In the genomic region with DNA sequence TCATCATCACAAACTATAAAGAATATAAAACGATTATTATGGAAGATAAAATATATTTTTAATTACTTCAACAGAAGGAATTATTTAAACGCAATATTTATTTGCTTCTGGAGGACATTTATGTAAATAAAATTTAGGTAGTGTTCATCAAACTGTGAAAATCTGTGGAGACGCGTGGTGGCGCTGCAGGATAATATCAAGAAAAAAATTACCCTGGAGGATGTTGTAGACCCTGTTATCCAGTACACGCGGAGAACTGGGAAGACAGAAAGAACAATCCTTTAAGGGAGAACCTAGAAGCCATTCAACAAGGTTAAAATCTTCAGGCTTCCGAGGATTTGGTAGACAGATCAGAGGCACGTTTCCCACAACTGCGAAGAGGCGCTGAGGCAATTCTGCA, we compare ENCODE assay signal across 11 cellular contexts. TPM values are rescaled to one million over a fixed set of nuclear protein-coding genes. Genes with fewer than 3 reads are reported as not detected.
A peak's percentile ranks its signal among the peaks of the same experiment; 100 is the strongest.
DNase-seq lines count a peak whose midpoint lies in the region; ATAC-seq and TF ChIP-seq lines count a peak whose summit lies in the region.
"Had no signal": no experiment of that assay in that cellular context is flagged by ENCODE, and none has a peak within 500 bp of the region (broad histone marks: within the 10 kb centered on the region; RNA-seq: fewer than 3 reads in every experiment).

A gene (plus strand): TSS at position 242 of the 400 bp plus-strand sequence. CDS start 189 bp downstream, outside the sequence.

- H3K27me3 ChIP-seq in A673 (replicated peaks; ENCODE audit: insufficient read depth, low read depth, low read length, poor library complexity): no peaks in the 10 kb centered on the region
- no peaks in the 10 kb centered on the region for H3K27me3 ChIP-seq in adipocyte (replicated peaks; ENCODE audit: control insufficient read depth, insufficient read depth, low read length)
- peaks cover 4% of the 10 kb centered on the region for H3K27me3 ChIP-seq in lower lobe of right lung (ENCODE audit: low read depth)

- peak within 1 kb of the TSS; percentile 8 for H3K4me3 ChIP-seq in A673 (ENCODE audit: low read depth, low read length, poor library complexity, severe bottlenecking)
- peak within 1 kb of the TSS; percentile 4 for H3K4me3 ChIP-seq in adipocyte (ENCODE audit: low read length)
- H3K4me3 ChIP-seq in lower lobe of right lung: peak within 1 kb of the TSS; percentile 11

- H3K36me3 Mint-ChIP-seq in naive thymus-derived CD8-positive, alpha-beta T cell: peaks cover 8 to 17% (median 14%) of the 10 kb centered on the region in 3 donors

- POLR2A ChIA-PET in A673 (lab: Charles Lee; ENCODE audit: low non-redundant PET) (no interaction called here), HEK293T (lab: Yijun Ruan, JAX) (no interaction called here)
- POLR2A ChIA-PET in naive thymus-derived CD8-positive, alpha-beta T cell (lab: Charles Lee): no interaction called here

- peaks cover 24 to 87% (median 55%) of the 10 kb centered on the region in 5 donors for H3K27me3 Mint-ChIP-seq in naive thymus-derived CD8-positive, alpha-beta T cell

- intact Hi-C loops in A673 (cut with micrococcal nuclease; ENCODE audit: unreplicated experiment): no loop called here
- intact Hi-C loops in lower lobe of right lung (cut with DNase I): no loop called here

- no peaks in the 10 kb centered on the region for H3K4me1 ChIP-seq in A673 (ENCODE audit: insufficient read depth, low read length, poor library complexity, severe bottlenecking)
- H3K4me1 ChIP-seq in adipocyte (ENCODE audit: control insufficient read depth, insufficient read depth, low read length): no peaks in the 10 kb centered on the region
- H3K4me1 ChIP-seq in lower lobe of right lung: no peaks in the 10 kb centered on the region

- H3K9me3 ChIP-seq in A673 (ENCODE audit: low read depth, low read length, poor library complexity, severe bottlenecking): peaks cover 3% of the 10 kb centered on the region
- H3K9me3 ChIP-seq in adipocyte (ENCODE audit: control insufficient read depth, low read length): peaks cover 62% of the 10 kb centered on the region
- peaks cover 23% of the 10 kb centered on the region for H3K9me3 ChIP-seq in lower lobe of right lung

- CTCF ChIA-PET in A673 (lab: Charles Lee): interaction anchor here (0.8 to 0.9 kb wide), 3 partner anchors 9 to 352 kb away, joined by 3 read pairs; a partner anchor contains a TSS
- CTCF ChIA-PET in HEK293T (lab: Yijun Ruan, JAX): interaction anchor here (0.7 to 1.2 kb wide), 3 partner anchors 9 to 355 kb away, joined by 3 to 5 read pairs (median 4); a partner anchor contains a TSS

- TF ChIP-seq CTCF in A673 (conservative IDR thresholded peaks at IDR 0.05; ENCODE audit: low read depth, low read length) (peak; percentile 52), lower lobe of right lung (IDR thresholded peaks at IDR 0.05) (peak; percentile 17)

- BruUV-seq in A673 (replicated peaks; lab: Mats Ljungman, UMichigan): no TSS peak

- H3K27ac ChIP-seq in A673 (ENCODE audit: low read depth, low read length, poor library complexity, severe bottlenecking) (no peak within 1 kb of the TSS), lower lobe of right lung (no peak within 1 kb of the TSS)

- DNase-seq in A673 (ENCODE audit: low spot score) (peak; percentile 56), HEK293T (ENCODE audit: extremely low spot score) (peak; percentile 12), adipocyte (ENCODE audit: low read depth) (peak; percentile 47), lower lobe of right lung (no peak), HPDE6-E6E7 (ENCODE audit: extremely low spot score) (no peak)
- no peak for DNase-seq in stimulated activated naive CD4-positive, alpha-beta T cell (lab: John Stamatoyannopoulos, UW)
- DNase-seq in naive thymus-derived CD8-positive, alpha-beta T cell: no peak
- DNase-seq: naive thymus-derived CD4-positive, alpha-beta T cell; NCI-H1105 treated with DMSO at 0.1 percent for 48 hours; T1000 had no signal

- H3K9me3 Mint-ChIP-seq in naive thymus-derived CD8-positive, alpha-beta T cell: peaks cover 0 to 44% (median 9%) of the 10 kb centered on the region in 9 donors

- no peak within 1 kb of the TSS for H3K9ac ChIP-seq in adipocyte (ENCODE audit: low read length)

- peaks cover 0 to under 1% (median 0%) of the 10 kb centered on the region in 4 donors for H3K4me1 Mint-ChIP-seq in naive thymus-derived CD8-positive, alpha-beta T cell
- H3K4me1 Mint-ChIP-seq: naive thymus-derived CD4-positive, alpha-beta T cell had no signal

- no peak within 1 kb of the TSS for H3K27ac Mint-ChIP-seq in naive thymus-derived CD8-positive, alpha-beta T cell
- H3K27ac Mint-ChIP-seq: naive thymus-derived CD4-positive, alpha-beta T cell had no signal

- no peak within 1 kb of the TSS for H3K4me3 Mint-ChIP-seq in naive thymus-derived CD8-positive, alpha-beta T cell

- H3K36me3 ChIP-seq in A673 (ENCODE audit: insufficient read depth, low read length, poor library complexity, severe bottlenecking): no peaks in the 10 kb centered on the region
- no peaks in the 10 kb centered on the region for H3K36me3 ChIP-seq in adipocyte (ENCODE audit: control insufficient read depth, insufficient read depth, low read length, severe bottlenecking)
- no peaks in the 10 kb centered on the region for H3K36me3 ChIP-seq in lower lobe of right lung

- ATAC-seq in lower lobe of right lung (no peak), HG03280 (IDR thresholded peaks at IDR 0.05; ENCODE audit: unreplicated experiment) (no peak)
- ATAC-seq in naive thymus-derived CD8-positive, alpha-beta T cell: no peak
- ATAC-seq: naive thymus-derived CD4-positive, alpha-beta T cell had no signal

TF ChIP-seq in HEK293T, 16 proteins besides CTCF, POLR2A, EP300 and RAD21:
- TF ChIP-seq FOXM1 (IDR thresholded peaks at IDR 0.05; ENCODE audit: borderline replicate concordance) (no peak), LEF1 (IDR thresholded peaks at IDR 0.05; ENCODE audit: borderline replicate concordance) (no peak), HDGF (IDR thresholded peaks at IDR 0.05; ENCODE audit: borderline replicate concordance) (no peak), FOXK2 (IDR thresholded peaks at IDR 0.05) (no peak), L3MBTL2 (conservative IDR thresholded peaks at IDR 0.05) (no peak), SUZ12 (IDR thresholded peaks at IDR 0.05) (no peak), ELF4 (IDR thresholded peaks at IDR 0.05) (no peak), ZNF384 (IDR thresholded peaks at IDR 0.05) (no peak), TARDBP (IDR thresholded peaks at IDR 0.05) (no peak), CTBP1 (IDR thresholded peaks at IDR 0.05; ENCODE audit: borderline replicate concordance) (no peak), ARNT (IDR thresholded peaks at IDR 0.05) (no peak), NFRKB (IDR thresholded peaks at IDR 0.05) (no peak), FOXA1 (IDR thresholded peaks at IDR 0.05) (no peak), BHLHE40 (IDR thresholded peaks at IDR 0.05; ENCODE audit: borderline replicate concordance) (no peak)
- TF ChIP-seq, protein P1, sequence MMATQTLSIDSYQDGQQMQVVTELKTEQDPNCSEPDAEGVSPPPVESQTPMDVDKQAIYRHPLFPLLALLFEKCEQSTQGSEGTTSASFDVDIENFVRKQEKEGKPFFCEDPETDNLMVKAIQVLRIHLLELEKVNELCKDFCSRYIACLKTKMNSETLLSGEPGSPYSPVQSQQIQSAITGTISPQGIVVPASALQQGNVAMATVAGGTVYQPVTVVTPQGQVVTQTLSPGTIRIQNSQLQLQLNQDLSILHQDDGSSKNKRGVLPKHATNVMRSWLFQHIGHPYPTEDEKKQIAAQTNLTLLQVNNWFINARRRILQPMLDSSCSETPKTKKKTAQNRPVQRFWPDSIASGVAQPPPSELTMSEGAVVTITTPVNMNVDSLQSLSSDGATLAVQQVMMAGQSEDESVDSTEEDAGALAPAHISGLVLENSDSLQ (IDR thresholded peaks at IDR 0.05): no peak
TF ChIP-seq in HEK293T: peak in this region for 0.

RNA-seq across cellular contexts. Expression of the gene that starts here (rescaled TPM):
- total RNA-seq in A673 (2021): 5.1 and 6.7 TPM in 2 replicates
- 1.7 TPM for total RNA-seq in lower lobe of right lung
- total RNA-seq in naive thymus-derived CD8-positive, alpha-beta T cell: not detected
- polyA plus RNA-seq in naive thymus-derived CD8-positive, alpha-beta T cell: not detected
- total RNA-seq: naive thymus-derived CD4-positive, alpha-beta T cell had no signal
- polyA plus RNA-seq: naive thymus-derived CD4-positive, alpha-beta T cell had no signal

Comparison
In these comparisons a context has a peak if more than half of its experiments do, and no peak if none do; other contexts are left out.
1. DNase-seq: peak in A673 (single experiment), HEK293T (single experiment) and adipocyte (single experiment); none in lower lobe of right lung (single experiment), stimulated activated naive CD4-positive, alpha-beta T cell (0 of 6), naive thymus-derived CD8-positive, alpha-beta T cell (0 of 10) and HPDE6-E6E7 (single experiment).
2. Peak in every context shown above with its lines, with median percentiles within 50 percentile points of each other: H3K4me3 ChIP-seq.